Comparison of ENCODE assay signal across 1 cellular context in genomic region chr1:9590201-9590600, GRCh38.
A peak's percentile ranks its signal among the peaks of the same experiment; 100 is the strongest.
TF ChIP-seq lines count a peak whose summit lies in the region.

No MANE protein-coding gene starts in this region.

TF ChIP-seq in K562, 482 proteins besides CTCF, POLR2A, EP300 and RAD21 (continued from another document):
- TF ChIP-seq RBFOX2 (IDR thresholded peaks at IDR 0.05; ENCODE audit: low read depth, low read length) (peak; percentile 44), SMAD3 (CRISPR knock-in tag; conservative IDR thresholded peaks at IDR 0.05) (no peak), TFAP4 (CRISPR knock-in tag; IDR thresholded peaks at IDR 0.05; ENCODE audit: borderline replicate concordance) (0 out of 2 replicates have a peak, but pooled peaks have one; percentile 21), HCFC1 (IDR thresholded peaks at IDR 0.05; ENCODE audit: low read depth, low read length) (no peak)
- TF ChIP-seq, protein P1, sequence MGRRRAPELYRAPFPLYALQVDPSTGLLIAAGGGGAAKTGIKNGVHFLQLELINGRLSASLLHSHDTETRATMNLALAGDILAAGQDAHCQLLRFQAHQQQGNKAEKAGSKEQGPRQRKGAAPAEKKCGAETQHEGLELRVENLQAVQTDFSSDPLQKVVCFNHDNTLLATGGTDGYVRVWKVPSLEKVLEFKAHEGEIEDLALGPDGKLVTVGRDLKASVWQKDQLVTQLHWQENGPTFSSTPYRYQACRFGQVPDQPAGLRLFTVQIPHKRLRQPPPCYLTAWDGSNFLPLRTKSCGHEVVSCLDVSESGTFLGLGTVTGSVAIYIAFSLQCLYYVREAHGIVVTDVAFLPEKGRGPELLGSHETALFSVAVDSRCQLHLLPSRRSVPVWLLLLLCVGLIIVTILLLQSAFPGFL (CRISPR knock-in tag; IDR thresholded peaks at IDR 0.05): no peak
- TF ChIP-seq, protein P2, sequence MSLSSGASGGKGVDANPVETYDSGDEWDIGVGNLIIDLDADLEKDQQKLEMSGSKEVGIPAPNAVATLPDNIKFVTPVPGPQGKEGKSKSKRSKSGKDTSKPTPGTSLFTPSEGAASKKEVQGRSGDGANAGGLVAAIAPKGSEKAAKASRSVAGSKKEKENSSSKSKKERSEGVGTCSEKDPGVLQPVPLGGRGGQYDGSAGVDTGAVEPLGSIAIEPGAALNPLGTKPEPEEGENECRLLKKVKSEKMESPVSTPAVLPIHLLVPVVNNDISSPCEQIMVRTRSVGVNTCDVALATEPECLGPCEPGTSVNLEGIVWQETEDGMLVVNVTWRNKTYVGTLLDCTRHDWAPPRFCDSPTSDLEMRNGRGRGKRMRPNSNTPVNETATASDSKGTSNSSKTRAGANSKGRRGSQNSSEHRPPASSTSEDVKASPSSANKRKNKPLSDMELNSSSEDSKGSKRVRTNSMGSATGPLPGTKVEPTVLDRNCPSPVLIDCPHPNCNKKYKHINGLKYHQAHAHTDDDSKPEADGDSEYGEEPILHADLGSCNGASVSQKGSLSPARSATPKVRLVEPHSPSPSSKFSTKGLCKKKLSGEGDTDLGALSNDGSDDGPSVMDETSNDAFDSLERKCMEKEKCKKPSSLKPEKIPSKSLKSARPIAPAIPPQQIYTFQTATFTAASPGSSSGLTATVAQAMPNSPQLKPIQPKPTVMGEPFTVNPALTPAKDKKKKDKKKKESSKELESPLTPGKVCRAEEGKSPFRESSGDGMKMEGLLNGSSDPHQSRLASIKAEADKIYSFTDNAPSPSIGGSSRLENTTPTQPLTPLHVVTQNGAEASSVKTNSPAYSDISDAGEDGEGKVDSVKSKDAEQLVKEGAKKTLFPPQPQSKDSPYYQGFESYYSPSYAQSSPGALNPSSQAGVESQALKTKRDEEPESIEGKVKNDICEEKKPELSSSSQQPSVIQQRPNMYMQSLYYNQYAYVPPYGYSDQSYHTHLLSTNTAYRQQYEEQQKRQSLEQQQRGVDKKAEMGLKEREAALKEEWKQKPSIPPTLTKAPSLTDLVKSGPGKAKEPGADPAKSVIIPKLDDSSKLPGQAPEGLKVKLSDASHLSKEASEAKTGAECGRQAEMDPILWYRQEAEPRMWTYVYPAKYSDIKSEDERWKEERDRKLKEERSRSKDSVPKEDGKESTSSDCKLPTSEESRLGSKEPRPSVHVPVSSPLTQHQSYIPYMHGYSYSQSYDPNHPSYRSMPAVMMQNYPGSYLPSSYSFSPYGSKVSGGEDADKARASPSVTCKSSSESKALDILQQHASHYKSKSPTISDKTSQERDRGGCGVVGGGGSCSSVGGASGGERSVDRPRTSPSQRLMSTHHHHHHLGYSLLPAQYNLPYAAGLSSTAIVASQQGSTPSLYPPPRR (CRISPR knock-in tag; IDR thresholded peaks at IDR 0.05; ENCODE audit: borderline replicate concordance): peak; percentile 31; the same call in 1 of the 2 replicates
